In genomic region chr3:57233799-57234198, GRCh38 we compare ENCODE assay signal across 34 cellular contexts. TPM values are rescaled to one million over a fixed set of nuclear protein-coding genes. Genes with fewer than 3 reads are reported as not detected.
"Had no signal": no experiment of that assay in that cellular context is flagged by ENCODE, and none has a peak within 500 bp of the region (broad histone marks: within the 10 kb centered on the region; RNA-seq: fewer than 3 reads in every experiment).

No MANE protein-coding gene starts in this region.

- H3K27ac Mint-ChIP-seq: nephron; stimulated activated effector memory CD8-positive, alpha-beta T cell treated with anti-CD3 and anti-CD28 coated beads, Interleukin-12 subunit alpha, Interleukin-12 subunit beta, amount 100 ng/mL, for 72 hours; stimulated activated naive CD8-positive, alpha-beta T cell treated with anti-CD3 and anti-CD28 coated beads, Interleukin-15, amount 100 ng/mL, for 72 hours had no signal

- ATAC-seq: mucosa of descending colon; naive thymus-derived CD8-positive, alpha-beta T cell; pancreas; right cardiac atrium; stimulated activated effector memory CD8-positive, alpha-beta T cell treated with anti-CD3 and anti-CD28 coated beads, Interleukin-12 subunit alpha, Interleukin-12 subunit beta, amount 100 ng/mL, for 72 hours; stimulated activated naive CD8-positive, alpha-beta T cell treated with anti-CD3 and anti-CD28 coated beads, Interleukin-15, amount 100 ng/mL, for 72 hours had no signal

- H3K27me3 ChIP-seq: pancreas, sigmoid colon, spleen, tibial nerve, upper lobe of left lung, vagina had no signal

- DNase-seq: hypothalamus; immature natural killer cell; left ventricle myocardium inferior; midbrain; mucosa of descending colon; naive thymus-derived CD8-positive, alpha-beta T cell; nucleus accumbens; pancreas; posterior cingulate gyrus; retina; right cardiac atrium; sigmoid colon; small intestine; spleen; stimulated activated CD4-positive, alpha-beta T cell treated with anti-CD3 and anti-CD28 coated beads, Interleukin-4, amount 100 ng/mL, for 24 hours; stimulated activated naive CD4-positive, alpha-beta T cell treated with Interleukin-2 at 50 U/mL for 16 hours; stimulated activated naive CD8-positive, alpha-beta T cell treated with anti-CD3 and anti-CD28 coated beads, Interleukin-15, amount 100 ng/mL, for 72 hours; substantia nigra; upper lobe of left lung had no signal

- H3K36me3 ChIP-seq: prostate gland had no signal

- H3K9me3 Mint-ChIP-seq: immature natural killer cell; naive thymus-derived CD8-positive, alpha-beta T cell; nephron; neural crest cell; stimulated activated effector memory CD8-positive, alpha-beta T cell treated with anti-CD3 and anti-CD28 coated beads, Interleukin-12 subunit alpha, Interleukin-12 subunit beta, amount 100 ng/mL, for 72 hours had no signal

- H3K27me3 Mint-ChIP-seq: naive thymus-derived CD8-positive, alpha-beta T cell; stimulated activated naive CD8-positive, alpha-beta T cell treated with anti-CD3 and anti-CD28 coated beads, Interleukin-15, amount 100 ng/mL, for 72 hours had no signal

- H3K4me3 Mint-ChIP-seq: immature natural killer cell; naive thymus-derived CD8-positive, alpha-beta T cell; nephron; neural crest cell; stimulated activated effector memory CD8-positive, alpha-beta T cell treated with anti-CD3 and anti-CD28 coated beads, Interleukin-12 subunit alpha, Interleukin-12 subunit beta, amount 100 ng/mL, for 72 hours; stimulated activated naive CD8-positive, alpha-beta T cell treated with anti-CD3 and anti-CD28 coated beads, Interleukin-15, amount 100 ng/mL, for 72 hours had no signal

- H3K27ac ChIP-seq: left ventricle myocardium inferior, pancreas, prostate gland, sigmoid colon, tibial nerve, upper lobe of left lung, vagina had no signal

- FAIRE-seq: islet of Langerhans, pancreas, small intestine had no signal

- H3K9me3 ChIP-seq: left ventricle myocardium inferior, mucosa of descending colon, pancreas, prostate gland, sigmoid colon, spleen, tibial nerve, upper lobe of left lung, vagina had no signal

- H3K4me3 ChIP-seq: left ventricle myocardium inferior, lung, mucosa of descending colon, pancreas, prostate gland, sigmoid colon, spleen, tibial nerve, upper lobe of left lung, vagina had no signal

RNA-seq across cellular contexts. Expression of gene HESX1, which starts 34.0 kb away (rescaled TPM):
- total RNA-seq: mesenteric fat pad, vagina had no signal
- polyA plus RNA-seq: immature natural killer cell had no signal

RNA-seq across cellular contexts. Expression of gene ASB14, which starts 58.7 kb away (rescaled TPM):
- total RNA-seq: kidney epithelial cell; lower leg skin; mesenteric fat pad; mucosa of descending colon; naive thymus-derived CD8-positive, alpha-beta T cell; neural crest cell; osteoblast; prostate gland; sigmoid colon; spleen; temporal lobe; tibial nerve; vagina had no signal
- polyA plus RNA-seq: sigmoid colon, small intestine, thymus, urinary bladder had no signal
